1 cellular context compared by ENCODE assay signal in the genomic region with DNA sequence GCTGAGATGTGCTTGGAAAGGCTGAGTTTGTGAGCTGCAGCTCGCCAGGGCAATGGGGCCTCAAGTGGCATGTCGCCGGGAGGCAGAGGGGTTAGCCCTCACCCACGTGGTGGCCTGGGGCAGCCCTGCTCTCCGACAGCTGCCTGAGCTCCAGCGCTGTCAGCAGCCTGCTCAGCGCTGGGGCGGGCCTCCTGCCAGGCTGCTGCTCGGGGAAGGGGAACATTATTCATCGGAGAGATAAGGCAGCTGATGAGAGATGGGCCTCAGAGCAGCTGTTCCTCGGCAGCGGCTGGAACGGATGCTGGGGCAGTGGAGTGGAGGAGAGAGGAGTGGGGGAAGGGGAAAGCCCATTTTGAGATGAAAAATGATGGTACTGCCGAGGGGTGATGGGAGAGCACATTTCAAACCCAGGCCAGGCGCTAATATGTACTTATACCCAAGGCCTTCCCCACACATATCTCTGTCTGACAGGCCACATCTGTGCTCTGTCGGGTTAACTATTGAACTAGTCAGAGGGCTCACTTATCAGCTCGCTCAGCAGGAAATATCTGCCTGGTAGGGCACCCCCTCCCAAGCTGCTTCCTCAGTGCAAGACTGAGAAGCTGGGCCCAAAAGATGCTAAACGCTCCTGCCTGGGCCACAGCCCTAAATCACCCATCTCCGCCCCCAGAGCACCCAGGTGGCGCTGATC.
TF ChIP-seq lines count a peak whose summit lies in the region.

No MANE protein-coding gene starts in this region.

TF ChIP-seq in K562, 482 proteins besides CTCF, POLR2A, EP300 and RAD21 (continued from another document and continues in another):
- TF ChIP-seq, protein P1, sequence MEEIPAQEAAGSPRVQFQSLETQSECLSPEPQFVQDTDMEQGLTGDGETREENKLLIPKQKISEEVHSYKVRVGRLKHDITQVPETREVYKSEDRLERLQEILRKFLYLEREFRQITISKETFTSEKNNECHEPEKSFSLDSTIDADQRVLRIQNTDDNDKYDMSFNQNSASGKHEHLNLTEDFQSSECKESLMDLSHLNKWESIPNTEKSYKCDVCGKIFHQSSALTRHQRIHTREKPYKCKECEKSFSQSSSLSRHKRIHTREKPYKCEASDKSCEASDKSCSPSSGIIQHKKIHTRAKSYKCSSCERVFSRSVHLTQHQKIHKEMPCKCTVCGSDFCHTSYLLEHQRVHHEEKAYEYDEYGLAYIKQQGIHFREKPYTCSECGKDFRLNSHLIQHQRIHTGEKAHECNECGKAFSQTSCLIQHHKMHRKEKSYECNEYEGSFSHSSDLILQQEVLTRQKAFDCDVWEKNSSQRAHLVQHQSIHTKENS (CRISPR knock-in tag; IDR thresholded peaks at IDR 0.05): no peak
- TF ChIP-seq ZNF551 (CRISPR knock-in tag; IDR thresholded peaks at IDR 0.05) (no peak), ZNF277 (CRISPR knock-in tag; IDR thresholded peaks at IDR 0.05; ENCODE audit: borderline replicate concordance) (no peak), SUPT5H (IDR thresholded peaks at IDR 0.05) (no peak), CEBPG (CRISPR knock-in tag; IDR thresholded peaks at IDR 0.05) (no peak), CEBPG (tag; conservative IDR thresholded peaks at IDR 0.05 in 1 of 2, IDR thresholded peaks at IDR 0.05 in 1 of 2) (no peak), SOX6 (IDR thresholded peaks at IDR 0.05) (no peak; the same call in 1 of the 2 replicates), ELF1 (tag; IDR thresholded peaks at IDR 0.05) (no peak), REST (CRISPR knock-in tag; IDR thresholded peaks at IDR 0.05; ENCODE audit: low read depth) (peak; percentile 72; the same call in 1 of the 2 replicates), HMGN3 (IDR thresholded peaks at IDR 0.05; ENCODE audit: borderline replicate concordance, extremely low read depth, insufficient read length, low read depth, low read length) (peak; percentile 73), HCFC1 (IDR thresholded peaks at IDR 0.05; ENCODE audit: low read depth, low read length) (no peak), CBX2 (IDR thresholded peaks at IDR 0.05; ENCODE audit: insufficient read depth, low read length, poor library complexity, severe bottlenecking) (no peak), TRIM25 (IDR thresholded peaks at IDR 0.05; ENCODE audit: borderline replicate concordance) (no peak), KHSRP (IDR thresholded peaks at IDR 0.05) (no peak; the same call in 1 of the 2 replicates), KLF1 (tag; IDR thresholded peaks at IDR 0.05) (no peak), ZZZ3 (IDR thresholded peaks at IDR 0.05) (no peak), TAF1 (IDR thresholded peaks at IDR 0.05; ENCODE audit: control insufficient read depth, extremely low read depth, insufficient read depth, low read length, severe bottlenecking) (no peak), ZBTB1 (CRISPR knock-in tag; IDR thresholded peaks at IDR 0.05; ENCODE audit: borderline replicate concordance, low read depth) (no peak), RCOR1 (IDR thresholded peaks at IDR 0.05; ENCODE audit: borderline replicate concordance in 1 of 2, low read depth in 2 of 2, low read length in 2 of 2) (peak; percentile 29 to 90; a peak in 3 of 4 replicates), MAFF (IDR thresholded peaks at IDR 0.05; ENCODE audit: low read length) (no peak), HNRNPK (IDR thresholded peaks at IDR 0.05; ENCODE audit: low read depth, low read length, poor library complexity, severe bottlenecking) (no peak), ATF3 (IDR thresholded peaks at IDR 0.05) (peak; percentile 35; the same call in 1 of the 2 replicates), ATF3 (CRISPR knock-in tag; conservative IDR thresholded peaks at IDR 0.05) (no peak), SNRNP70 (optimal IDR thresholded peaks at IDR 0.05; ENCODE audit: low read depth, low read length) (no peak), KDM2B (CRISPR knock-in tag; IDR thresholded peaks at IDR 0.05) (0 out of 2 replicates have a peak, but pooled peaks have one; percentile 17), TAF9B (IDR thresholded peaks at IDR 0.05; ENCODE audit: partially characterized antibody) (peak; percentile 99), MTA2 (IDR thresholded peaks at IDR 0.05; ENCODE audit: low read depth) (peak; percentile 77), RBM15 (IDR thresholded peaks at IDR 0.05; ENCODE audit: insufficient read depth, low read length) (no peak), GABPB1 (CRISPR knock-in tag; IDR thresholded peaks at IDR 0.05) (no peak; the same call in none of the 2 replicates), TCF3 (CRISPR knock-in tag; IDR thresholded peaks at IDR 0.05) (peak; percentile 93), ZNF589 (CRISPR knock-in tag; IDR thresholded peaks at IDR 0.05; ENCODE audit: low read depth) (peak; percentile 76), MCM3 (IDR thresholded peaks at IDR 0.05) (no peak), CREBBP (IDR thresholded peaks at IDR 0.05; ENCODE audit: low read depth, low read length) (no peak), ZNF12 (CRISPR knock-in tag; IDR thresholded peaks at IDR 0.05) (no peak), ZNF583 (CRISPR knock-in tag; IDR thresholded peaks at IDR 0.05) (peak; percentile 67; the same call in 1 of the 2 replicates), L3MBTL2 (IDR thresholded peaks at IDR 0.05) (peak; percentile 34; the same call in 1 of the 2 replicates), ZNF174 (CRISPR knock-in tag; IDR thresholded peaks at IDR 0.05) (no peak)
- TF ChIP-seq, protein P2, sequence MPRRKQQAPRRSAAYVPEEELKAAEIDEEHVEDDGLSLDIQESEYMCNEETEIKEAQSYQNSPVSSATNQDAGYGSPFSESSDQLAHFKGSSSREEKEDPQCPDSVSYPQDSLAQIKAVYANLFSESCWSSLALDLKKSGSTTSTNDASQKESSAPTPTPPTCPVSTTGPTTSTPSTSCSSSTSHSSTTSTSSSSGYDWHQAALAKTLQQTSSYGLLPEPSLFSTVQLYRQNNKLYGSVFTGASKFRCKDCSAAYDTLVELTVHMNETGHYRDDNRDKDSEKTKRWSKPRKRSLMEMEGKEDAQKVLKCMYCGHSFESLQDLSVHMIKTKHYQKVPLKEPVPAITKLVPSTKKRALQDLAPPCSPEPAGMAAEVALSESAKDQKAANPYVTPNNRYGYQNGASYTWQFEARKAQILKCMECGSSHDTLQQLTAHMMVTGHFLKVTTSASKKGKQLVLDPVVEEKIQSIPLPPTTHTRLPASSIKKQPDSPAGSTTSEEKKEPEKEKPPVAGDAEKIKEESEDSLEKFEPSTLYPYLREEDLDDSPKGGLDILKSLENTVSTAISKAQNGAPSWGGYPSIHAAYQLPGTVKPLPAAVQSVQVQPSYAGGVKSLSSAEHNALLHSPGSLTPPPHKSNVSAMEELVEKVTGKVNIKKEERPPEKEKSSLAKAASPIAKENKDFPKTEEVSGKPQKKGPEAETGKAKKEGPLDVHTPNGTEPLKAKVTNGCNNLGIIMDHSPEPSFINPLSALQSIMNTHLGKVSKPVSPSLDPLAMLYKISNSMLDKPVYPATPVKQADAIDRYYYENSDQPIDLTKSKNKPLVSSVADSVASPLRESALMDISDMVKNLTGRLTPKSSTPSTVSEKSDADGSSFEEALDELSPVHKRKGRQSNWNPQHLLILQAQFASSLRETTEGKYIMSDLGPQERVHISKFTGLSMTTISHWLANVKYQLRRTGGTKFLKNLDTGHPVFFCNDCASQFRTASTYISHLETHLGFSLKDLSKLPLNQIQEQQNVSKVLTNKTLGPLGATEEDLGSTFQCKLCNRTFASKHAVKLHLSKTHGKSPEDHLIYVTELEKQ (CRISPR knock-in tag; IDR thresholded peaks at IDR 0.05): no peak
- TF ChIP-seq, protein P3, sequence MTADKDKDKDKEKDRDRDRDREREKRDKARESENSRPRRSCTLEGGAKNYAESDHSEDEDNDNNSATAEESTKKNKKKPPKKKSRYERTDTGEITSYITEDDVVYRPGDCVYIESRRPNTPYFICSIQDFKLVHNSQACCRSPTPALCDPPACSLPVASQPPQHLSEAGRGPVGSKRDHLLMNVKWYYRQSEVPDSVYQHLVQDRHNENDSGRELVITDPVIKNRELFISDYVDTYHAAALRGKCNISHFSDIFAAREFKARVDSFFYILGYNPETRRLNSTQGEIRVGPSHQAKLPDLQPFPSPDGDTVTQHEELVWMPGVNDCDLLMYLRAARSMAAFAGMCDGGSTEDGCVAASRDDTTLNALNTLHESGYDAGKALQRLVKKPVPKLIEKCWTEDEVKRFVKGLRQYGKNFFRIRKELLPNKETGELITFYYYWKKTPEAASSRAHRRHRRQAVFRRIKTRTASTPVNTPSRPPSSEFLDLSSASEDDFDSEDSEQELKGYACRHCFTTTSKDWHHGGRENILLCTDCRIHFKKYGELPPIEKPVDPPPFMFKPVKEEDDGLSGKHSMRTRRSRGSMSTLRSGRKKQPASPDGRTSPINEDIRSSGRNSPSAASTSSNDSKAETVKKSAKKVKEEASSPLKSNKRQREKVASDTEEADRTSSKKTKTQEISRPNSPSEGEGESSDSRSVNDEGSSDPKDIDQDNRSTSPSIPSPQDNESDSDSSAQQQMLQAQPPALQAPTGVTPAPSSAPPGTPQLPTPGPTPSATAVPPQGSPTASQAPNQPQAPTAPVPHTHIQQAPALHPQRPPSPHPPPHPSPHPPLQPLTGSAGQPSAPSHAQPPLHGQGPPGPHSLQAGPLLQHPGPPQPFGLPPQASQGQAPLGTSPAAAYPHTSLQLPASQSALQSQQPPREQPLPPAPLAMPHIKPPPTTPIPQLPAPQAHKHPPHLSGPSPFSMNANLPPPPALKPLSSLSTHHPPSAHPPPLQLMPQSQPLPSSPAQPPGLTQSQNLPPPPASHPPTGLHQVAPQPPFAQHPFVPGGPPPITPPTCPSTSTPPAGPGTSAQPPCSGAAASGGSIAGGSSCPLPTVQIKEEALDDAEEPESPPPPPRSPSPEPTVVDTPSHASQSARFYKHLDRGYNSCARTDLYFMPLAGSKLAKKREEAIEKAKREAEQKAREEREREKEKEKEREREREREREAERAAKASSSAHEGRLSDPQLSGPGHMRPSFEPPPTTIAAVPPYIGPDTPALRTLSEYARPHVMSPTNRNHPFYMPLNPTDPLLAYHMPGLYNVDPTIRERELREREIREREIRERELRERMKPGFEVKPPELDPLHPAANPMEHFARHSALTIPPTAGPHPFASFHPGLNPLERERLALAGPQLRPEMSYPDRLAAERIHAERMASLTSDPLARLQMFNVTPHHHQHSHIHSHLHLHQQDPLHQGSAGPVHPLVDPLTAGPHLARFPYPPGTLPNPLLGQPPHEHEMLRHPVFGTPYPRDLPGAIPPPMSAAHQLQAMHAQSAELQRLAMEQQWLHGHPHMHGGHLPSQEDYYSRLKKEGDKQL (CRISPR knock-in tag; IDR thresholded peaks at IDR 0.05; ENCODE audit: borderline replicate concordance): no peak
- TF ChIP-seq, protein P4, sequence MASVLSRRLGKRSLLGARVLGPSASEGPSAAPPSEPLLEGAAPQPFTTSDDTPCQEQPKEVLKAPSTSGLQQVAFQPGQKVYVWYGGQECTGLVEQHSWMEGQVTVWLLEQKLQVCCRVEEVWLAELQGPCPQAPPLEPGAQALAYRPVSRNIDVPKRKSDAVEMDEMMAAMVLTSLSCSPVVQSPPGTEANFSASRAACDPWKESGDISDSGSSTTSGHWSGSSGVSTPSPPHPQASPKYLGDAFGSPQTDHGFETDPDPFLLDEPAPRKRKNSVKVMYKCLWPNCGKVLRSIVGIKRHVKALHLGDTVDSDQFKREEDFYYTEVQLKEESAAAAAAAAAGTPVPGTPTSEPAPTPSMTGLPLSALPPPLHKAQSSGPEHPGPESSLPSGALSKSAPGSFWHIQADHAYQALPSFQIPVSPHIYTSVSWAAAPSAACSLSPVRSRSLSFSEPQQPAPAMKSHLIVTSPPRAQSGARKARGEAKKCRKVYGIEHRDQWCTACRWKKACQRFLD (CRISPR knock-in tag; IDR thresholded peaks at IDR 0.05): peak; percentile 80; the same call in 1 of the 2 replicates
